Comparison of ENCODE assay signal across 17 cellular contexts in the genomic region with DNA sequence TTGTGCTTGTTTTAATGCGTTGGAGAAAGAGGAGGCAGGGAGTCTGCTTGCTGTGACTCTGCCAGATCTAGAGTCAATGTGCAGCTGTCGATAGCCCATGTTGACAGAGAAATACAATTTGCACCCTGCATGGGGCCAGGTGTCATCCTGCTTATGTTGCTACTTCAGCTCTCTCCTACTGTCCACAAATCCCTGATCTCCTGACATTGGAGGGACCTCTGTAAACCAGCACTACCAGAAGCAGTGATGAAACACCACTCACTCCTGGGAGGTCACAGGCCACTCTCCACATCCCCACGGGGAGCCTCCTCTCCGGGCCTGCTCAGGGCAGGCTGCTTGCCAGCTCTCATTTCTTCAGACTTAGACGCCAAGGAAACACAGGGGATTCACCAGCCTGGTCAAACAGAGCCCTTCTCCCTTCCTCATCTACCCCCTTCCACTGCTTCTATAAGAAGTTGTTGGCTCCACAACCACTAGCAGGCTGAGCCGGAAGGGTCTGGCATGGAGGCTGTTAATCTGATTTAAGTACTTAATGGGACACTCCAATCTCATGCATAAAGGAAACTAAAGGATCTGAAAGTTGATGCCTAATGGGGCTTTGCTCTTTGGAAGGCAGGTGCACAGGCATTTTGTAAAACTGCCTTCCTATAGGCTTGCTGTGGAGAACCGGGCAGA. TPM values are rescaled to one million over a fixed set of nuclear protein-coding genes. Genes with fewer than 3 reads are reported as not detected.
A peak's percentile ranks its signal among the peaks of the same experiment; 100 is the strongest.
DNase-seq lines count a peak whose midpoint lies in the region; ATAC-seq and TF ChIP-seq lines count a peak whose summit lies in the region.
"Had no signal": no experiment of that assay in that cellular context is flagged by ENCODE, and none has a peak within 500 bp of the region (broad histone marks: within the 10 kb centered on the region; RNA-seq: fewer than 3 reads in every experiment).

No MANE protein-coding gene starts in this region.

- TF ChIP-seq CTCF in PC-3 (conservative IDR thresholded peaks at IDR 0.05; ENCODE audit: low read depth, low read length): no peak

- H3K79me2 ChIP-seq in PC-3 (ENCODE audit: low read length): no peaks in the 10 kb centered on the region

- no peaks in the 10 kb centered on the region for H3K9me3 ChIP-seq in PC-3 (ENCODE audit: low read length)
- H3K9me3 ChIP-seq: BLaER1, breast epithelium, heart left ventricle had no signal

- no peak overlapping the region for H2AFZ ChIP-seq in PC-3 (ENCODE audit: low read length)

- ATAC-seq in left lobe of liver: peak; percentile 43
- no peak for ATAC-seq in PC-3
- ATAC-seq in HG03097 (IDR thresholded peaks at IDR 0.05; ENCODE audit: low FRiP score, unreplicated experiment): no peak
- ATAC-seq: activated naive CD4-positive, alpha-beta T cell treated with anti-CD3 and anti-CD28 coated beads, Interleukin-2, amount 50 U/mL, for 72 hours; heart left ventricle had no signal

- BruUV-seq in PC-3 (replicated peaks; lab: Mats Ljungman, UMichigan): no TSS peak

- H3K27ac ChIP-seq in PC-3 (ENCODE audit: low read length): no peak overlapping the region
- H3K27ac ChIP-seq: 22Rv1, BLaER1, breast epithelium, heart left ventricle, SJSA1 had no signal

- H3K4me2 ChIP-seq in PC-3 (ENCODE audit: low read length): no peak overlapping the region
- H3K4me2 ChIP-seq: BLaER1 had no signal

- H3K4me1 ChIP-seq in PC-3 (ENCODE audit: insufficient read depth, low read length): no peaks in the 10 kb centered on the region
- H3K4me1 ChIP-seq: BLaER1, breast epithelium had no signal

- no peaks in the 10 kb centered on the region for H4K20me1 ChIP-seq in PC-3 (ENCODE audit: low read length)
- H4K20me1 ChIP-seq: BLaER1 had no signal

- no peaks in the 10 kb centered on the region for H3F3A ChIP-seq in PC-3 (ENCODE audit: low read length, unreplicated experiment)

- no peaks in the 10 kb centered on the region for H3K27me3 ChIP-seq in PC-3 (ENCODE audit: low read length)
- H3K27me3 ChIP-seq: BLaER1, breast epithelium, heart left ventricle, SJSA1 had no signal

- intact Hi-C loops in PC-3 (cut with micrococcal nuclease): no loop called here

- H3K9me2 ChIP-seq in PC-3 (replicated peaks; ENCODE audit: low read length): no peaks in the 10 kb centered on the region

- H3K4me3 ChIP-seq in PC-3 (ENCODE audit: low read length): no peak overlapping the region
- H3K4me3 ChIP-seq: BLaER1, breast epithelium, heart left ventricle, SJSA1 had no signal

- POLR2A ChIA-PET in PC-3 (lab: Charles Lee; ENCODE audit: unreplicated experiment): no interaction called here

- DNase-seq in NCI-H1105 treated with DMSO at 0.1 percent for 48 hours (lab: John Stamatoyannopoulos, UW): peak; percentile 20
- no peak for DNase-seq in NCI-H1105 (lab: John Stamatoyannopoulos, UW)
- DNase-seq in NCI-H2029 treated with DMSO at 0.1 percent for 48 hours (lab: John Stamatoyannopoulos, UW): peak; percentile 80
- peak; percentile 76 for DNase-seq in NCI-H82 treated with DMSO at 0.1 percent for 48 hours (lab: John Stamatoyannopoulos, UW; ENCODE audit: unreplicated experiment)
- no peak for DNase-seq in left lobe of liver (ENCODE audit: low spot score)
- DNase-seq in T1000 (lab: John Stamatoyannopoulos, UW): no peak
- no peak for DNase-seq in PC-3
- DNase-seq: DND-41; heart left ventricle; retina; stimulated activated CD4-positive, alpha-beta T cell treated with anti-CD3 and anti-CD28 coated beads, Interleukin-15, amount 100 ng/mL, for 24 hours had no signal

- CTCF ChIA-PET in PC-3 (lab: Charles Lee): no interaction called here

- no peaks in the 10 kb centered on the region for H3K36me3 ChIP-seq in PC-3 (ENCODE audit: low read depth, low read length)
- H3K36me3 ChIP-seq: BLaER1, breast epithelium, SJSA1 had no signal

- H3K9ac ChIP-seq in PC-3 (ENCODE audit: low read length): no peak overlapping the region
- H3K9ac ChIP-seq: BLaER1 had no signal

RNA-seq across cellular contexts. Expression of gene CSNK2A3, which starts 29.9 kb away (rescaled TPM):
- total RNA-seq in left lobe of liver (0.58 TPM), PC-3 (2014; rRNA removed) (0.75 and 2.3 TPM in 2 replicates)

Comparison
In these comparisons a context has a peak if more than half of its experiments do, and no peak if none do; other contexts are left out.
1. DNase-seq: peak in NCI-H1105 treated with DMSO at 0.1 percent for 48 hours (single experiment), NCI-H2029 treated with DMSO at 0.1 percent for 48 hours (single experiment) and NCI-H82 treated with DMSO at 0.1 percent for 48 hours (single experiment); none in NCI-H1105 (single experiment), left lobe of liver (single experiment), T1000 (single experiment) and PC-3 (single experiment).